8 cellular contexts compared by ENCODE assay signal in genomic region chr3:112437146-112438022, GRCh38.
A peak's percentile ranks its signal among the peaks of the same experiment; 100 is the strongest.
DNase-seq lines count a peak whose midpoint lies in the region; ATAC-seq and TF ChIP-seq lines count a peak whose summit lies in the region.

No MANE protein-coding gene starts in this region.

- no peak overlapping the region for H2BK20ac ChIP-seq in IMR-90 (ENCODE audit: low read depth, low read length)

- in situ Hi-C loops in IMR-90 (cut with MboI; ENCODE audit: low sequenced_read_pairs): no loop called here

- no peak overlapping the region for H3K9ac ChIP-seq in IMR-90 (ENCODE audit: low read depth, low read length)

- H2AFZ ChIP-seq in IMR-90 (replicated peaks; ENCODE audit: low read length, poor library complexity): peak overlapping the region; percentile 39
- no peak overlapping the region for H2AFZ ChIP-seq in hepatocyte

- H3K27ac Mint-ChIP-seq in WTC11: no peak overlapping the region

- BruUV-seq in IMR-90 (replicated peaks; lab: Mats Ljungman, UMichigan): no TSS peak

- H3K4me1 Mint-ChIP-seq in WTC11: 0 out of 2 replicates have a peak, but pooled peaks cover 5% of the 10 kb centered on the region

- peaks cover 75% of the 10 kb centered on the region for H3K36me3 Mint-ChIP-seq in WTC11

- no peaks in the 10 kb centered on the region for H3K4me1 ChIP-seq in IMR-90 (ENCODE audit: control insufficient read depth, insufficient read depth, low read length)
- no peaks in the 10 kb centered on the region for H3K4me1 ChIP-seq in hepatocyte (ENCODE audit: insufficient read depth)

- no peak overlapping the region for H2BK5ac ChIP-seq in IMR-90 (ENCODE audit: low read depth, low read length, poor library complexity, severe bottlenecking)

- peak; percentile 71 for TF ChIP-seq RAD21 in IMR-90 (IDR thresholded peaks at IDR 0.05; ENCODE audit: low read length)

- H3K4me2 ChIP-seq in IMR-90 (ENCODE audit: low read depth, low read length): no peak overlapping the region
- H3K4me2 ChIP-seq in hepatocyte: no peak overlapping the region

- H2BK15ac ChIP-seq in IMR-90 (ENCODE audit: low read depth, low read length): no peak overlapping the region

- no CpG with 5 or more reads among the region's 6 CpGs for WGBS in IMR-90 (ENCODE audit: extremely low coverage in 2 of 2, insufficient read length in 1 of 2), 2 experiments
- 95% methylated on average over 6 of the region's 6 CpGs for WGBS in hepatocyte (ENCODE audit: low lambda C conversion rate, missing lambda C conversion rate)

- H4K5ac ChIP-seq in IMR-90 (ENCODE audit: low read depth, low read length): no peak overlapping the region; the same call in 1 of the 2 replicates

- peaks cover 2% of the 10 kb centered on the region for H3K27me3 Mint-ChIP-seq in WTC11 (ENCODE audit: low read depth)

- no peak overlapping the region; the same call in 1 of the 2 replicates for H4K91ac ChIP-seq in IMR-90 (ENCODE audit: insufficient read depth, low read depth, low read length)

- H3K27me3 ChIP-seq in IMR-90 (ENCODE audit: control insufficient read depth, insufficient read depth, low read length) (no peaks in the 10 kb centered on the region; the same call in 1 of the 2 replicates), hepatocyte (no peaks in the 10 kb centered on the region)

- POLR2A ChIA-PET in IMR-90 (lab: Charles Lee; ENCODE audit: unreplicated experiment): no interaction called here
- POLR2A ChIA-PET in WTC11 (lab: Charles Lee): interaction anchor here (1.5 to 2.1 kb wide), 2 partner anchors 46 to 104 kb away, joined by 3 to 7 read pairs; partner anchors contain the start of gene CD200

- H3K23ac ChIP-seq in IMR-90 (ENCODE audit: low read depth, low read length): no peak overlapping the region

- dilution Hi-C loops in IMR-90 (cut with HindIII; ENCODE audit: low sequenced_read_pairs, unreplicated experiment): no loop called here

- H3K27ac ChIP-seq in IMR-90 (ENCODE audit: insufficient read depth, low read length) (no peak overlapping the region), hepatocyte (no peak overlapping the region)

- H4K20me1 ChIP-seq in IMR-90 (ENCODE audit: insufficient read depth, low read length): no peaks in the 10 kb centered on the region
- no peaks in the 10 kb centered on the region for H4K20me1 ChIP-seq in hepatocyte (ENCODE audit: insufficient read depth, poor library complexity, severe bottlenecking)

- peaks cover 3% of the 10 kb centered on the region; the same call in 1 of the 2 replicates for H3K9me3 ChIP-seq in IMR-90 (ENCODE audit: control insufficient read depth, insufficient read depth, low read length)
- no peaks in the 10 kb centered on the region for H3K9me3 ChIP-seq in hepatocyte (ENCODE audit: low read depth)

- no peak overlapping the region for H3K4me3 ChIP-seq in IMR-90 (ENCODE audit: insufficient read depth, low read depth, low read length)
- no peak overlapping the region for H3K4me3 ChIP-seq in hepatocyte

- TF ChIP-seq POLR2A in IMR-90 (IDR thresholded peaks at IDR 0.05; ENCODE audit: low read depth, low read length): no peak

- TF ChIP-seq CTCF in IMR-90 (conservative IDR thresholded peaks at IDR 0.05; ENCODE audit: low read depth, low read length) (peak; percentile 56), WTC11 (IDR thresholded peaks at IDR 0.05) (0 out of 2 replicates have a peak, but pooled peaks have one; percentile 52), hepatocyte (IDR thresholded peaks at IDR 0.05; ENCODE audit: poor library complexity) (peak; percentile 28)

- H3K79me2 ChIP-seq in hepatocyte: no peaks in the 10 kb centered on the region

- H2AK9ac ChIP-seq in IMR-90 (replicated peaks; ENCODE audit: low read depth, low read length, poor library complexity): no peak overlapping the region

- H4K8ac ChIP-seq in IMR-90 (ENCODE audit: low read depth in 2 of 2, low read length in 2 of 2): no peak overlapping the region

- DNase-seq in activated T-cell treated with anti-CD3 and anti-CD28 coated beads, Interleukin-2, amount 50 U/mL, for 1 hour: peak; percentile 18
- DNase-seq in activated T-cell treated with anti-CD3 and anti-CD28 coated beads for 4 hours (no peak), IMR-90 (peak; percentile 58), WTC11 (ENCODE audit: low spot score) (no peak), hepatocyte (ENCODE audit: low spot score) (no peak), amygdala (lab: John Stamatoyannopoulos, UW) (no peak), amniotic stem cell (lab: John Stamatoyannopoulos, UW) (no peak)

- no peaks in the 10 kb centered on the region for H3K9me2 ChIP-seq in hepatocyte (replicated peaks; ENCODE audit: insufficient read depth)

- ATAC-seq in IMR-90 (ENCODE audit: low read depth) (peak; percentile 67), WTC11 (peak; percentile 96), HG02763 (IDR thresholded peaks at IDR 0.05; ENCODE audit: unreplicated experiment) (no peak)

- CTCF ChIA-PET in IMR-90 (lab: Yijun Ruan, JAX): interaction anchor here (0.6 to 1.2 kb wide), 4 partner anchors 17 to 105 kb away, joined by 3 to 7 read pairs (median 4); partner anchors contain the start of gene CD200
- CTCF ChIA-PET in WTC11 (lab: Charles Lee): interaction anchor here (0.7 to 2.9 kb wide), 22 partner anchors 9 to 326 kb away, joined by 3 to 31 read pairs (median 4); partner anchors contain the start of genes CD200 and SLC9C1

- H3K9me3 Mint-ChIP-seq in WTC11: peaks cover 78% of the 10 kb centered on the region

- H3K9me1 ChIP-seq in IMR-90 (ENCODE audit: insufficient read depth, low read length): no peaks in the 10 kb centered on the region

- intact Hi-C loops in IMR-90 (cut with micrococcal nuclease): loop anchor here (1.0 kb wide), 2 partner anchors 110 to 144 kb away; no protein-coding TSS in a partner anchor

- no peak overlapping the region for H3K4me3 Mint-ChIP-seq in WTC11

- no peak overlapping the region for H3K18ac ChIP-seq in IMR-90 (ENCODE audit: low read depth, low read length)

- H3K79me1 ChIP-seq in IMR-90 (ENCODE audit: low read depth in 1 of 2, low read length in 2 of 2): no peaks in the 10 kb centered on the region

- H2AK5ac ChIP-seq in IMR-90 (ENCODE audit: low read depth, low read length): no peak overlapping the region

- H3K36me3 ChIP-seq in IMR-90 (ENCODE audit: control insufficient read depth, insufficient read depth, low read length): no peaks in the 10 kb centered on the region
- H3K36me3 ChIP-seq in hepatocyte (replicated peaks; ENCODE audit: insufficient read depth, low read depth): no peaks in the 10 kb centered on the region

- no peak overlapping the region for H2BK120ac ChIP-seq in IMR-90 (ENCODE audit: low read depth, low read length)

- H3K56ac ChIP-seq in IMR-90 (ENCODE audit: extremely low read depth, insufficient read depth, low read length): no peak overlapping the region

- H3K14ac ChIP-seq in IMR-90 (replicated peaks; ENCODE audit: low read depth, low read length): no peak overlapping the region

- no peak overlapping the region for H3K4ac ChIP-seq in IMR-90 (ENCODE audit: low read depth, low read length)

TF ChIP-seq in IMR-90, 13 proteins besides CTCF, POLR2A, EP300 and RAD21:
- TF ChIP-seq USF2 (IDR thresholded peaks at IDR 0.05; ENCODE audit: low read depth, low read length) (no peak), BHLHE40 (IDR thresholded peaks at IDR 0.05; ENCODE audit: low read depth, low read length) (no peak), ELK1 (IDR thresholded peaks at IDR 0.05; ENCODE audit: borderline replicate concordance, low read depth, low read length) (no peak), SMC3 (IDR thresholded peaks at IDR 0.05; ENCODE audit: low read depth, low read length) (peak; percentile 76), FOS (IDR thresholded peaks at IDR 0.05; ENCODE audit: low read depth, low read length) (no peak), RFX5 (IDR thresholded peaks at IDR 0.05; ENCODE audit: low read depth, low read length) (no peak)

TF ChIP-seq in WTC11, 78 proteins besides CTCF, POLR2A, EP300 and RAD21:
- no peak for TF ChIP-seq ATF1 (CRISPR knock-in tag; IDR thresholded peaks at IDR 0.05)
- no peak for TF ChIP-seq JUN (CRISPR knock-in tag; IDR thresholded peaks at IDR 0.05)
- peak; percentile 84 for TF ChIP-seq ZNF121 (CRISPR knock-in tag; IDR thresholded peaks at IDR 0.05)
- TF ChIP-seq KAT7 (CRISPR knock-in tag; IDR thresholded peaks at IDR 0.05; ENCODE audit: borderline replicate concordance): no peak

Comparison
In these comparisons a context has a peak if more than half of its experiments do, and no peak if none do; other contexts are left out.
1. DNase-seq: peak in activated T-cell treated with anti-CD3 and anti-CD28 coated beads, Interleukin-2, amount 50 U/mL, for 1 hour (single experiment) and IMR-90 (single experiment); none in activated T-cell treated with anti-CD3 and anti-CD28 coated beads for 4 hours (single experiment), WTC11 (single experiment), hepatocyte (single experiment), amygdala (0 of 56) and amniotic stem cell (single experiment).
2. Peak in every context shown above with its lines, with median percentiles within 50 percentile points of each other: CTCF ChIP-seq.